Comparison of ENCODE assay signal across 1 cellular context in the genomic region with DNA sequence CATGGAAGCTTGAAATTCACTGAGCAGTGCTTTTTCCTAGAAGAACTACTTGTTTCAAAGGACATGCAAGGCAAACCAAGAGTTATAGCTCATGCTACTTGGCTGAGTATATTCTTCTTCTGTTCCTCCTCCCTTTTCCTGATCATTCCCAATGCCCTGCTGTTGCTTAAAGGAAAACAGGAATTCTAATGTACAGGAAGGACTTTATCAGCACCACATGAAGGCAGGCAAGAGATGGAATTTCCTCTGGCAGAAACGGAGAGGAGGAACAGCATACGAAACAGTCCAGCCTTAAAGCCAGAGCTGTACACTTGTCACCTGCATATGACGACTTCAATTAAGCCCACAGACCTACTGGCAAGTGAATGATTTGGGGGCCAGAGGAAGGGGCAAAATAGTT.
TF ChIP-seq lines count a peak whose summit lies in the region.

No MANE protein-coding gene starts in this region.

TF ChIP-seq in SK-N-SH treated with all-trans-retinoic acid at 6 μM for 48 hours, 23 proteins besides CTCF, POLR2A, EP300 and RAD21 (continued from another document):
- TF ChIP-seq, protein P1, sequence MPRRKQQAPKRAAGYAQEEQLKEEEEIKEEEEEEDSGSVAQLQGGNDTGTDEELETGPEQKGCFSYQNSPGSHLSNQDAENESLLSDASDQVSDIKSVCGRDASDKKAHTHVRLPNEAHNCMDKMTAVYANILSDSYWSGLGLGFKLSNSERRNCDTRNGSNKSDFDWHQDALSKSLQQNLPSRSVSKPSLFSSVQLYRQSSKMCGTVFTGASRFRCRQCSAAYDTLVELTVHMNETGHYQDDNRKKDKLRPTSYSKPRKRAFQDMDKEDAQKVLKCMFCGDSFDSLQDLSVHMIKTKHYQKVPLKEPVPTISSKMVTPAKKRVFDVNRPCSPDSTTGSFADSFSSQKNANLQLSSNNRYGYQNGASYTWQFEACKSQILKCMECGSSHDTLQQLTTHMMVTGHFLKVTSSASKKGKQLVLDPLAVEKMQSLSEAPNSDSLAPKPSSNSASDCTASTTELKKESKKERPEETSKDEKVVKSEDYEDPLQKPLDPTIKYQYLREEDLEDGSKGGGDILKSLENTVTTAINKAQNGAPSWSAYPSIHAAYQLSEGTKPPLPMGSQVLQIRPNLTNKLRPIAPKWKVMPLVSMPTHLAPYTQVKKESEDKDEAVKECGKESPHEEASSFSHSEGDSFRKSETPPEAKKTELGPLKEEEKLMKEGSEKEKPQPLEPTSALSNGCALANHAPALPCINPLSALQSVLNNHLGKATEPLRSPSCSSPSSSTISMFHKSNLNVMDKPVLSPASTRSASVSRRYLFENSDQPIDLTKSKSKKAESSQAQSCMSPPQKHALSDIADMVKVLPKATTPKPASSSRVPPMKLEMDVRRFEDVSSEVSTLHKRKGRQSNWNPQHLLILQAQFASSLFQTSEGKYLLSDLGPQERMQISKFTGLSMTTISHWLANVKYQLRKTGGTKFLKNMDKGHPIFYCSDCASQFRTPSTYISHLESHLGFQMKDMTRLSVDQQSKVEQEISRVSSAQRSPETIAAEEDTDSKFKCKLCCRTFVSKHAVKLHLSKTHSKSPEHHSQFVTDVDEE (CRISPR knock-in tag; IDR thresholded peaks at IDR 0.05) = no peak
